Comparison of ENCODE assay signal across 19 cellular contexts in the genomic region with DNA sequence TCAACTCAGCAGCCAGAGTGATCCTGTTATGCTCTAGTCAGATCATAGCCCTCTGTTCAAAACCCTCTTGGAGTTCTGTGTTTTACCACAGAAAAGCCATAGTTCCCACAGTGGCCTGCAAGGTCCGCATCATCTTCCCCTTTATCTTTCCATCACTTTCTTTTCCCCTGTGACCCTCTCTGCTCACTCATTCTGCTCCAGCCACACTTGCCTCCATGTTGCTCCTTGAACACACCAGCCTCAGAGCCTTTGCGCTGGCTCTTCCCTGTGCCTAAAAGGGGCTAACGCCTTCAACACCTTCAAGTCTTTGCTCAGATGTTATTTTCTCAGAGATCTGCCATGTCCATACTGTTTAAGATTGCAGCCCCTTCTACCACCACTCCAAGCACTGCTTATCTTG. TPM values are rescaled to one million over a fixed set of nuclear protein-coding genes. Genes with fewer than 3 reads are reported as not detected.
A peak's percentile ranks its signal among the peaks of the same experiment; 100 is the strongest.
DNase-seq lines count a peak whose midpoint lies in the region; ATAC-seq and TF ChIP-seq lines count a peak whose summit lies in the region.
"Had no signal": no experiment of that assay in that cellular context is flagged by ENCODE, and none has a peak within 500 bp of the region (broad histone marks: within the 10 kb centered on the region; RNA-seq: fewer than 3 reads in every experiment).

No MANE protein-coding gene starts in this region.

- H3K9me3 ChIP-seq in KOPT-K1 (ENCODE audit: insufficient read depth, low read length, poor library complexity, severe bottlenecking) = no peaks in the 10 kb centered on the region
- no peaks in the 10 kb centered on the region for H3K9me3 ChIP-seq in neutrophil
- H3K9me3 ChIP-seq in right cardiac atrium (ENCODE audit: control insufficient read depth, low read length) = no peaks in the 10 kb centered on the region
- H3K9me3 ChIP-seq: A549, psoas muscle, tibial nerve had no signal

- H3K4me3 Mint-ChIP-seq in activated CD4-positive, alpha-beta T cell treated with anti-CD3 and anti-CD28 coated beads, Interleukin-2, amount 10 ng/mL, durations not matched to agents 7 days and 5 days = no peak overlapping the region
- peak overlapping the region; percentile 72 for H3K4me3 Mint-ChIP-seq in activated T-helper 17 cell treated with anti-CD3 and anti-CD28 coated beads, Interleukin-2, amount 50 U/mL, for 72 hours
- H3K4me3 Mint-ChIP-seq: activated naive CD4-positive, alpha-beta T cell treated with anti-CD3 and anti-CD28 coated beads, Interleukin-2, amount 10 ng/mL, durations not matched to agents 7 days and 5 days; nephron progenitor cell had no signal

- CTCF ChIA-PET in activated CD4-positive, alpha-beta T cell treated with anti-CD3 and anti-CD28 coated beads, Interleukin-2, amount 10 ng/mL, durations not matched to agents 7 days and 5 days (lab: Charles Lee) = no interaction called here

- TF ChIP-seq CTCF in neutrophil (IDR thresholded peaks at IDR 0.05) = no peak

- WGBS in right cardiac atrium = 86% methylated on average over 3 of the region's 3 CpGs

- H3K4me1 ChIP-seq in neutrophil (ENCODE audit: control insufficient read depth in 1 of 2, insufficient read depth in 1 of 2, low read depth in 1 of 2, low read length in 1 of 2) (peaks cover 27 to 47% of the 10 kb centered on the region in 2 experiments), right cardiac atrium (ENCODE audit: control insufficient read depth, insufficient read depth, low read length) (peaks cover 5% of the 10 kb centered on the region)

- no peaks in the 10 kb centered on the region for H3K9me3 Mint-ChIP-seq in activated CD4-positive, alpha-beta T cell treated with anti-CD3 and anti-CD28 coated beads, Interleukin-2, amount 10 ng/mL, durations not matched to agents 7 days and 5 days
- H3K9me3 Mint-ChIP-seq in activated T-helper 17 cell treated with anti-CD3 and anti-CD28 coated beads, Interleukin-2, amount 50 U/mL, for 72 hours = no peaks in the 10 kb centered on the region
- H3K9me3 Mint-ChIP-seq: activated naive CD4-positive, alpha-beta T cell treated with anti-CD3 and anti-CD28 coated beads, Interleukin-2, amount 10 ng/mL, durations not matched to agents 7 days and 5 days; nephron progenitor cell had no signal

- H3K36me3 ChIP-seq in KOPT-K1 (ENCODE audit: insufficient read depth, low read length) (no peaks in the 10 kb centered on the region), neutrophil (no peaks in the 10 kb centered on the region)
- H3K36me3 ChIP-seq: tibial nerve had no signal

- POLR2A ChIA-PET in activated CD4-positive, alpha-beta T cell treated with anti-CD3 and anti-CD28 coated beads, Interleukin-2, amount 10 ng/mL, durations not matched to agents 7 days and 5 days (lab: Charles Lee) = no interaction called here

- peaks cover 2% of the 10 kb centered on the region for H3K36me3 Mint-ChIP-seq in activated CD4-positive, alpha-beta T cell treated with anti-CD3 and anti-CD28 coated beads, Interleukin-2, amount 10 ng/mL, durations not matched to agents 7 days and 5 days (ENCODE audit: low read depth)
- H3K36me3 Mint-ChIP-seq in activated T-helper 17 cell treated with anti-CD3 and anti-CD28 coated beads, Interleukin-2, amount 50 U/mL, for 72 hours (ENCODE audit: low read depth) = peaks cover 15% of the 10 kb centered on the region

- ATAC-seq in activated T-helper 17 cell treated with anti-CD3 and anti-CD28 coated beads, Interleukin-2, amount 50 U/mL, for 72 hours (replicated peaks) = no peak
- ATAC-seq in right cardiac atrium (no peak), GM18870 (IDR thresholded peaks at IDR 0.05; ENCODE audit: unreplicated experiment) (no peak)
- ATAC-seq: A549, psoas muscle, SK-N-SH treated with all-trans-retinoic acid at 6 μM for 48 hours had no signal

- DNase-seq in activated CD4-positive, alpha-beta T cell treated with anti-CD3 and anti-CD28 coated beads, Interleukin-2, amount 10 ng/mL, durations not matched to agents 7 days and 5 days = no peak
- DNase-seq in activated CD4-positive, alpha-beta T cell treated with anti-CD3 and anti-CD28 coated beads for 1 hour = no peak
- DNase-seq in right cardiac atrium (no peak), NCI-H1417 treated with DMSO at 0.1 percent for 48 hours (lab: John Stamatoyannopoulos, UW) (no peak)
- DNase-seq: activated naive CD4-positive, alpha-beta T cell treated with anti-CD3 and anti-CD28 coated beads, Interleukin-2, amount 10 ng/mL, durations not matched to agents 7 days and 5 days; cortex of kidney; foreskin melanocyte; NCI-H1436; NCI-H345; nephron progenitor cell; psoas muscle had no signal

- H3K4me3 ChIP-seq in neutrophil (ENCODE audit: low read depth in 1 of 2, low read length in 1 of 2) (no peak overlapping the region), right cardiac atrium (ENCODE audit: low read length) (no peak overlapping the region)
- H3K4me3 ChIP-seq: A549, psoas muscle, tibial nerve had no signal

- H3K27ac ChIP-seq in KOPT-K1 (ENCODE audit: low read depth, low read length, poor library complexity, severe bottlenecking) = peak overlapping the region; percentile 43
- peak overlapping the region; percentile 72 for H3K27ac ChIP-seq in neutrophil
- H3K27ac ChIP-seq in right cardiac atrium (ENCODE audit: low read length) = no peak overlapping the region
- H3K27ac ChIP-seq: A549, psoas muscle, tibial nerve had no signal

- intact Hi-C loops in right cardiac atrium (cut with DNase I) = no loop called here

- no peaks in the 10 kb centered on the region for H3K27me3 Mint-ChIP-seq in activated CD4-positive, alpha-beta T cell treated with anti-CD3 and anti-CD28 coated beads, Interleukin-2, amount 10 ng/mL, durations not matched to agents 7 days and 5 days
- no peaks in the 10 kb centered on the region for H3K27me3 Mint-ChIP-seq in activated T-helper 17 cell treated with anti-CD3 and anti-CD28 coated beads, Interleukin-2, amount 50 U/mL, for 72 hours

- H3K27me3 ChIP-seq in neutrophil (peaks cover 9% of the 10 kb centered on the region), right cardiac atrium (ENCODE audit: control insufficient read depth, insufficient read depth) (no peaks in the 10 kb centered on the region)
- H3K27me3 ChIP-seq: tibial nerve had no signal

- peaks cover 78% of the 10 kb centered on the region for H3K4me1 Mint-ChIP-seq in activated CD4-positive, alpha-beta T cell treated with anti-CD3 and anti-CD28 coated beads, Interleukin-2, amount 10 ng/mL, durations not matched to agents 7 days and 5 days
- peaks cover 63% of the 10 kb centered on the region for H3K4me1 Mint-ChIP-seq in activated T-helper 17 cell treated with anti-CD3 and anti-CD28 coated beads, Interleukin-2, amount 50 U/mL, for 72 hours
- H3K4me1 Mint-ChIP-seq: nephron progenitor cell had no signal

- H3K27ac Mint-ChIP-seq in activated CD4-positive, alpha-beta T cell treated with anti-CD3 and anti-CD28 coated beads, Interleukin-2, amount 10 ng/mL, durations not matched to agents 7 days and 5 days = peak overlapping the region; percentile 47
- H3K27ac Mint-ChIP-seq in activated T-helper 17 cell treated with anti-CD3 and anti-CD28 coated beads, Interleukin-2, amount 50 U/mL, for 72 hours = peak overlapping the region; percentile 93
- H3K27ac Mint-ChIP-seq: nephron progenitor cell had no signal

RNA-seq across cellular contexts. Expression of gene CSF2, which starts 26.3 kb away (rescaled TPM):
- total RNA-seq in activated CD4-positive, alpha-beta T cell treated with anti-CD3 and anti-CD28 coated beads, Interleukin-2, amount 10 ng/mL, durations not matched to agents 7 days and 5 days = 1 to 10 TPM; 2.9 to 4.7 TPM
- total RNA-seq in activated T-helper 17 cell treated with anti-CD3 and anti-CD28 coated beads, Interleukin-2, amount 50 U/mL, for 72 hours = 100 to 1,000 TPM in 1 of 2 donors, 10 to 100 TPM in 1; 14.6 to 159 TPM
- total RNA-seq in right cardiac atrium = not detected
- not detected for polyA plus RNA-seq in right cardiac atrium
- total RNA-seq: LHCN-M2, psoas muscle, tibial nerve had no signal
- polyA plus RNA-seq: A549 had no signal

RNA-seq across cellular contexts. Expression of gene IL3, which starts 39.5 kb away (rescaled TPM):
- under 1 TPM; 0.20 to 0.40 TPM for total RNA-seq in activated CD4-positive, alpha-beta T cell treated with anti-CD3 and anti-CD28 coated beads, Interleukin-2, amount 10 ng/mL, durations not matched to agents 7 days and 5 days
- 1 to 10 TPM in 1 of 2 donors, under 1 TPM in 1; 0.32 to 9.0 TPM for total RNA-seq in activated T-helper 17 cell treated with anti-CD3 and anti-CD28 coated beads, Interleukin-2, amount 50 U/mL, for 72 hours
- total RNA-seq in right cardiac atrium = not detected
- polyA plus RNA-seq in right cardiac atrium = not detected
- total RNA-seq: LHCN-M2, psoas muscle, tibial nerve had no signal
- polyA plus RNA-seq: A549, psoas muscle had no signal
